8 cellular contexts compared by ENCODE assay signal in genomic region chr4:73259552-73260140, GRCh38. TPM values are rescaled to one million over a fixed set of nuclear protein-coding genes. Genes with fewer than 3 reads are reported as not detected.
DNase-seq lines count a peak whose midpoint lies in the region; ATAC-seq and TF ChIP-seq lines count a peak whose summit lies in the region.

No MANE protein-coding gene starts in this region.

- H3K4me1 ChIP-seq in PC-9 (replicated peaks; ENCODE audit: insufficient read depth) (peaks cover 22% of the 10 kb centered on the region), vagina (peaks cover 48% of the 10 kb centered on the region)

- H3K27me3 ChIP-seq in PC-9 (ENCODE audit: insufficient read depth, low read depth) (no peaks in the 10 kb centered on the region), vagina (no peaks in the 10 kb centered on the region)

- TF ChIP-seq CTCF in PC-9 (conservative IDR thresholded peaks at IDR 0.05) = no peak
- TF ChIP-seq CTCF in vagina (IDR thresholded peaks at IDR 0.05) = no peak

- DNase-seq in activated naive CD4-positive, alpha-beta T cell treated with Interleukin-2 at 50 U/mL for 16 hours = peak; percentile 21
- DNase-seq in activated naive CD4-positive, alpha-beta T cell treated with anti-CD3 and anti-CD28 coated beads, Interleukin-2, amount 50 U/mL, for 16 hours = no peak
- no peak for DNase-seq in PC-9
- peak; percentile 42 for DNase-seq in central memory CD4-positive, alpha-beta T cell
- DNase-seq in middle frontal gyrus (ENCODE audit: extremely low spot score, low spot score) = peak; percentile 9
- no peak for DNase-seq in vagina (ENCODE audit: extremely low spot score in 2 of 2)

- H3K36me3 ChIP-seq in PC-9 (ENCODE audit: low read depth) (no peaks in the 10 kb centered on the region), vagina (no peaks in the 10 kb centered on the region)

- POLR2A ChIA-PET in PC-9 (lab: Charles Lee; ENCODE audit: unreplicated experiment) = interaction anchor here (0.6 to 1.0 kb wide), 3 partner anchors 190 to 1050 kb away, joined by 4 to 6 read pairs (median 5); partner anchors contain the start of gene COX18

- H3K9me3 ChIP-seq in PC-9 (ENCODE audit: insufficient read depth, low read depth) = no peaks in the 10 kb centered on the region
- no peaks in the 10 kb centered on the region for H3K9me3 ChIP-seq in vagina

- no peaks in the 10 kb centered on the region for H3F3A ChIP-seq in PC-9 (ENCODE audit: insufficient read depth, low read depth)

- intact Hi-C loops in PC-9 (cut with micrococcal nuclease; ENCODE audit: unreplicated experiment) = loop anchor here (2.0 to 10.0 kb wide), 2 partner anchors 115 to 191 kb away; partner anchors contain the start of gene COX18
- intact Hi-C loops in vagina (cut with DNase I) = loop anchor here (2.0 kb wide), 1 partner anchor 191 kb away; the partner anchor contains the start of gene COX18

- ATAC-seq in HG02642 (IDR thresholded peaks at IDR 0.05; ENCODE audit: poor library complexity, unreplicated experiment) (peak; percentile 7), GM19324 (IDR thresholded peaks at IDR 0.05; ENCODE audit: low FRiP score, unreplicated experiment) (no peak)

- H3K27ac ChIP-seq in PC-9 (peak overlapping the region; percentile 94), vagina (peak overlapping the region; percentile 96)

- H2AFZ ChIP-seq in PC-9 = peak overlapping the region; percentile 83

- TSS peak; percentile 69 for BruUV-seq in PC-9 (replicated peaks; lab: Mats Ljungman, UMichigan)

- no peak for TF ChIP-seq POLR2A in vagina (IDR thresholded peaks at IDR 0.05)

- H3K79me2 ChIP-seq in PC-9 (ENCODE audit: low read depth) = peaks cover 63% of the 10 kb centered on the region

- no peaks in the 10 kb centered on the region for H3K9me2 ChIP-seq in PC-9 (ENCODE audit: insufficient read depth)

- CTCF ChIA-PET in PC-9 (lab: Charles Lee) = no interaction called here

- H3K4me3 ChIP-seq in PC-9 (peak overlapping the region; percentile 82), vagina (peak overlapping the region; percentile 90 to 97)

- peak overlapping the region; percentile 81 for H3K4me2 ChIP-seq in PC-9

- peaks cover 23% of the 10 kb centered on the region for H4K20me1 ChIP-seq in PC-9 (ENCODE audit: insufficient read depth)

RNA-seq across cellular contexts. Expression of gene ANKRD17, which starts 1.0 kb away (rescaled TPM):
- 26.9 and 37.9 TPM in 2 replicates for total RNA-seq in PC-9 (2021)
- total RNA-seq in vagina = 55.5 TPM

Comparison
In these comparisons a context has a peak if more than half of its experiments do, and no peak if none do; other contexts are left out.
1. DNase-seq: peak in activated naive CD4-positive, alpha-beta T cell treated with Interleukin-2 at 50 U/mL for 16 hours (single experiment), central memory CD4-positive, alpha-beta T cell (single experiment) and middle frontal gyrus (single experiment); none in activated naive CD4-positive, alpha-beta T cell treated with anti-CD3 and anti-CD28 coated beads, Interleukin-2, amount 50 U/mL, for 16 hours (single experiment), PC-9 (0 of 2) and vagina (0 of 2).